30 cellular contexts compared by ENCODE assay signal in the genomic region with DNA sequence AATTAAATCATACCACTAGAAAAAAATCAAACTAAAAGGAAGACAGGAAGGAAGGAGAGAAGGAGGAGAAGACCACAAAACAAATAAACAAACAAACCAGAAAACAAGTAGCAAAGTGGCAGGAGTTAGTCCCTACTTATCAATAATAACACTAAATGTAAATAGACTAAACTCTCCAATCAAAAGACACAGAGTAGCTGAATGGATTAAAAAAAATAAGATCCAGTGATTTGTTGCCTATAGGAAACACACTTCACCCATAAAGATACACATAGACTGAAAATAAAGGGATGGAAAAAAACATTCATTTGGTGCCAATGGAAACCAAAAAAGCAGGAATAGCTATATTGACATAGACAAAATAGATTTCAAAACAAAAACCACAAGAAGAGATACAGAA.
"Had no signal": no experiment of that assay in that cellular context is flagged by ENCODE, and none has a peak within 500 bp of the region (broad histone marks: within the 10 kb centered on the region; RNA-seq: fewer than 3 reads in every experiment).

No MANE protein-coding gene starts in this region.

- H3K27ac ChIP-seq: adrenal gland, body of pancreas, gastroesophageal sphincter, heart right ventricle, hepatocyte had no signal

- H3K9me3 ChIP-seq: body of pancreas had no signal

- H3K27me3 ChIP-seq: adrenal gland, body of pancreas, gastroesophageal sphincter, heart right ventricle, hepatocyte had no signal

- H3K79me2 ChIP-seq: hepatocyte had no signal

- H3K4me3 ChIP-seq: adrenal gland, body of pancreas, gastroesophageal sphincter, heart right ventricle, hepatocyte had no signal

- DNase-seq: activated CD4-positive, alpha-beta memory T cell treated with anti-CD3 and anti-CD28 coated beads for 36 hours; activated CD4-positive, alpha-beta T cell treated with anti-CD3 and anti-CD28 coated beads for 36 hours; activated CD4-positive, alpha-beta T cell treated with anti-CD3 and anti-CD28 coated beads, Interleukin-2, amount 10 ng/mL, durations not matched to agents 24 days and 14 days; activated CD4-positive, CD25-positive, alpha-beta regulatory T cell; activated CD4-positive, CD25-positive, alpha-beta regulatory T cell treated with anti-CD3 and anti-CD28 coated beads, Interleukin-2, amount 50 U/mL, for 72 hours; activated CD8-positive, alpha-beta memory T cell treated with anti-CD3 and anti-CD28 coated beads, Interleukin-2, amount 10 ng/mL, durations not matched to agents 7 days and 5 days; activated CD8-positive, alpha-beta memory T cell treated with anti-CD3 and anti-CD28 coated beads, Interleukin-2, amount 50 U/mL, for 4 hours; activated CD8-positive, alpha-beta T cell treated with anti-CD3 and anti-CD28 coated beads, Interleukin-2, amount 10 ng/mL, durations not matched to agents 7 days and 5 days; activated effector memory CD4-positive, alpha-beta T cell treated with anti-CD3 and anti-CD28 coated beads, Interleukin-2, amount 50 U/mL, for 16 hours; activated naive CD4-positive, alpha-beta T cell treated with anti-CD3 and anti-CD28 coated beads for 36 hours; activated naive CD8-positive, alpha-beta T cell treated with anti-CD3 and anti-CD28 coated beads for 36 hours; activated naive CD8-positive, alpha-beta T cell treated with anti-CD3 and anti-CD28 coated beads, Interleukin-2, amount 50 U/mL, for 24 hours; activated T-cell treated with anti-CD3 and anti-CD28 coated beads, Interleukin-2, amount 50 U/mL, for 1 hour; activated T-cell treated with anti-CD3 and anti-CD28 coated beads, Interleukin-2, amount 50 U/mL, for 48 hours; adrenal gland; amygdala; aorta; body of pancreas; caudate nucleus; cortex of kidney; dermis blood vessel endothelial cell; effector CD4-positive, alpha-beta T cell; effector memory CD8-positive, alpha-beta T cell; foreskin melanocyte; heart right ventricle; T-helper 17 cell; T1000 had no signal

- H3K4me1 ChIP-seq: adrenal gland, body of pancreas had no signal

- ATAC-seq: activated CD4-positive, alpha-beta T cell treated with anti-CD3 and anti-CD28 coated beads for 36 hours; activated CD8-positive, alpha-beta memory T cell treated with anti-CD3 and anti-CD28 coated beads, Interleukin-2, amount 10 ng/mL, durations not matched to agents 7 days and 5 days; activated CD8-positive, alpha-beta T cell treated with anti-CD3 and anti-CD28 coated beads, Interleukin-2, amount 10 ng/mL, durations not matched to agents 7 days and 5 days; activated naive CD8-positive, alpha-beta T cell treated with anti-CD3 and anti-CD28 coated beads, Interleukin-2, amount 50 U/mL, for 24 hours; body of pancreas; effector memory CD8-positive, alpha-beta T cell; esophagus mucosa; gastroesophageal sphincter; heart right ventricle; T-helper 17 cell had no signal

- H2AFZ ChIP-seq: hepatocyte had no signal

- H3K4me2 ChIP-seq: hepatocyte had no signal

- H3K36me3 ChIP-seq: adrenal gland, gastroesophageal sphincter, heart right ventricle had no signal
